ENCODE assay signal across 8 cellular contexts in the genomic region with DNA sequence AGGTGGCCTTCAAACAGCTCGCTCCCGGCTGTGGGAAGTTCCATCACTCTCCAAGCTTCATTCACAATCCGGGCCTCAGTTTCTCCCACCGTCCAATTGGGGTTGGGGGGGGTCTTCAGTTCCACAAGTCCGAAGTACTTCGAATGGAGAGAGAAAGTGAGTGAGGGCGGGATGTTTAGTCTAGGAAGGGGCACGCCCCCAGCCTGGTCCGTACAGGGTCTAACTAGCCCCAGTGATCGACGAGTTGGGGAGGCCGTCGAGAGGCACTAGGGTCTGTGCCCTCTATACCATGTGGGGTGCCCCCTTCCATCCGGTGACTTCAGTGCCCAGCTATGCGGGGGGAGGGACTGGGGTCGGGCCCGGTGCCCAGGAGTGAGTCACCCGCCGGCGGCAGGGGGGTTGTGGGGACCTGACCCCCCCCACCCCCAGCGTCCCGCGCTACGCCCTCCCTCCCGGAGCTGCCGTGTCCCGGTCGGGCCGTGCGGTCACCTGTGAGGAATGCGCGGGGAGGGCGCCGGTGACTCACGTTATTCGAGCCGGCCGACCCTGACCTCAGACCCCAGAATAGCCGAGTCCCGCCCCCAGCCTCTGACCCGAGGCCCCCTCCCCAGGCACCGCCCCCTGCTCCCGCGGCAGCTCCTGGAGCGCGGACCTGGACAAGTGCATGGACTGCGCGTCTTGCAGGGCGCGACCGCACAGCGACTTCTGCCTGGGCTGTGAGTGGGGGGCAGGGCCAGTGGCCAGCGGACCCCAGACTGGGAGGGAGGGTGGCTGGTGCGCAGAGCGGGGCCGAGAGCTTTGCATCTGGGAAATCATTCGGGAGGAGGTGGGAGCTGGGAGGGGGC. TPM values are rescaled to one million over a fixed set of nuclear protein-coding genes. Genes with fewer than 3 reads are reported as not detected.
A peak's percentile ranks its signal among the peaks of the same experiment; 100 is the strongest.
DNase-seq lines count a peak whose midpoint lies in the region; ATAC-seq lines count a peak whose summit lies in the region.

No MANE protein-coding gene starts in this region.

- peaks cover 6% of the 10 kb centered on the region for H3K27me3 Mint-ChIP-seq in activated T-cell treated with anti-CD3 and anti-CD28 coated beads, Interleukin-2, amount 50 U/mL, for 4 hours (ENCODE audit: low read depth)

- H3K4me1 ChIP-seq in muscle layer of colon (ENCODE audit: insufficient read depth, low read length) (peaks cover 24% of the 10 kb centered on the region), subcutaneous abdominal adipose tissue (ENCODE audit: control insufficient read depth in 5 of 5, insufficient read depth in 5 of 5, low read length in 5 of 5) (peaks cover 4 to 53% (median 45%) of the 10 kb centered on the region in 5 donors)

- H3K36me3 Mint-ChIP-seq in activated T-cell treated with anti-CD3 and anti-CD28 coated beads, Interleukin-2, amount 50 U/mL, for 4 hours (ENCODE audit: insufficient read depth) = peaks cover 2% of the 10 kb centered on the region

- DNase-seq in ELR (ENCODE audit: low read depth) (peak; percentile 93), NCI-H226 (peak; percentile 91)
- DNase-seq in activated T-cell treated with anti-CD3 and anti-CD28 coated beads, Interleukin-2, amount 50 U/mL, for 4 hours = peak; percentile 74

- H3K4me3 Mint-ChIP-seq in activated T-cell treated with anti-CD3 and anti-CD28 coated beads, Interleukin-2, amount 50 U/mL, for 4 hours = peak overlapping the region; percentile 87

- peaks cover 53% of the 10 kb centered on the region for H3K4me1 Mint-ChIP-seq in activated T-cell treated with anti-CD3 and anti-CD28 coated beads, Interleukin-2, amount 50 U/mL, for 4 hours (ENCODE audit: low read depth)

- no peaks in the 10 kb centered on the region for H3K9me3 ChIP-seq in muscle layer of colon (ENCODE audit: low read length)
- no peaks in the 10 kb centered on the region for H3K9me3 ChIP-seq in subcutaneous abdominal adipose tissue (ENCODE audit: control insufficient read depth in 5 of 5, low read length in 5 of 5)

- H3K27me3 ChIP-seq in muscle layer of colon (ENCODE audit: control insufficient read depth in 1 of 2, insufficient read depth in 2 of 2, low read length in 2 of 2) = peaks cover 7 to 22% of the 10 kb centered on the region in 2 donors
- H3K27me3 ChIP-seq in subcutaneous abdominal adipose tissue (ENCODE audit: control insufficient read depth in 5 of 5, insufficient read depth in 4 of 5, low read length in 5 of 5) = peaks cover 6 to 19% (median 10%) of the 10 kb centered on the region in 5 donors

- peak overlapping the region; percentile 92 for H3K27ac ChIP-seq in muscle layer of colon (ENCODE audit: low read depth, low read length)
- H3K27ac ChIP-seq in subcutaneous abdominal adipose tissue (ENCODE audit: low read depth, low read length) = peak overlapping the region; percentile 93

- peak in 1 of 2 donors; percentile 1 for ATAC-seq in activated T-cell treated with anti-CD3 and anti-CD28 coated beads, Interleukin-2, amount 50 U/mL, for 4 hours
- ATAC-seq in esophagus mucosa (peak; percentile 35), GM21447 (IDR thresholded peaks at IDR 0.05; ENCODE audit: unreplicated experiment) (no peak), HG03175 (IDR thresholded peaks at IDR 0.05; ENCODE audit: unreplicated experiment) (no peak)

- H3K4me3 ChIP-seq in muscle layer of colon (ENCODE audit: low read depth in 1 of 2, low read length in 2 of 2) = peak overlapping the region; percentile 68 to 84
- H3K4me3 ChIP-seq in subcutaneous abdominal adipose tissue (ENCODE audit: low read depth in 1 of 5, low read length in 5 of 5) = peak overlapping the region; percentile 70 to 90 (median 82)

- H3K36me3 ChIP-seq in muscle layer of colon (ENCODE audit: insufficient read depth, low read length) (peaks cover 4% of the 10 kb centered on the region), subcutaneous abdominal adipose tissue (ENCODE audit: control insufficient read depth in 5 of 5, insufficient read depth in 5 of 5, low read length in 5 of 5) (peaks cover 0 to 3% (median 0%) of the 10 kb centered on the region in 5 donors)

- H3K9me3 Mint-ChIP-seq in activated T-cell treated with anti-CD3 and anti-CD28 coated beads, Interleukin-2, amount 50 U/mL, for 4 hours = no peaks in the 10 kb centered on the region

- H3K9ac ChIP-seq in muscle layer of colon (ENCODE audit: low read length) (peak overlapping the region; percentile 92), subcutaneous abdominal adipose tissue (ENCODE audit: low read length in 5 of 5) (peak overlapping the region; percentile 66 to 96 (median 92))

RNA-seq across cellular contexts. Expression of a gene that starts 0.7 kb away (rescaled TPM):
- total RNA-seq in activated T-cell treated with anti-CD3 and anti-CD28 coated beads, Interleukin-2, amount 50 U/mL, for 4 hours = 1 to 10 TPM; 4.2 to 6.9 (median 5.1) TPM
- 11.7 TPM for total RNA-seq in esophagus mucosa

RNA-seq across cellular contexts. Expression of a gene that starts 2.8 kb away (rescaled TPM):
- under 1 TPM; 0.18 to 0.30 (median 0.22) TPM for total RNA-seq in activated T-cell treated with anti-CD3 and anti-CD28 coated beads, Interleukin-2, amount 50 U/mL, for 4 hours
- total RNA-seq in esophagus mucosa = not detected

RNA-seq across cellular contexts. Expression of a gene that starts 2.9 kb away (rescaled TPM):
- 10 to 100 TPM; 32.7 to 36.9 (median 33.9) TPM for total RNA-seq in activated T-cell treated with anti-CD3 and anti-CD28 coated beads, Interleukin-2, amount 50 U/mL, for 4 hours
- total RNA-seq in esophagus mucosa = 26.6 TPM

RNA-seq across cellular contexts. Expression of a gene that starts 3.0 kb away (rescaled TPM):
- total RNA-seq in activated T-cell treated with anti-CD3 and anti-CD28 coated beads, Interleukin-2, amount 50 U/mL, for 4 hours = 10 to 100 TPM; 70.4 to 86.3 (median 71.7) TPM
- total RNA-seq in esophagus mucosa = 21.3 TPM

RNA-seq across cellular contexts. Expression of a gene that starts 8.1 kb away (rescaled TPM):
- not detected for total RNA-seq in activated T-cell treated with anti-CD3 and anti-CD28 coated beads, Interleukin-2, amount 50 U/mL, for 4 hours
- not detected for total RNA-seq in esophagus mucosa
